Comparison of ENCODE assay signal across 1 cellular context in the genomic region with DNA sequence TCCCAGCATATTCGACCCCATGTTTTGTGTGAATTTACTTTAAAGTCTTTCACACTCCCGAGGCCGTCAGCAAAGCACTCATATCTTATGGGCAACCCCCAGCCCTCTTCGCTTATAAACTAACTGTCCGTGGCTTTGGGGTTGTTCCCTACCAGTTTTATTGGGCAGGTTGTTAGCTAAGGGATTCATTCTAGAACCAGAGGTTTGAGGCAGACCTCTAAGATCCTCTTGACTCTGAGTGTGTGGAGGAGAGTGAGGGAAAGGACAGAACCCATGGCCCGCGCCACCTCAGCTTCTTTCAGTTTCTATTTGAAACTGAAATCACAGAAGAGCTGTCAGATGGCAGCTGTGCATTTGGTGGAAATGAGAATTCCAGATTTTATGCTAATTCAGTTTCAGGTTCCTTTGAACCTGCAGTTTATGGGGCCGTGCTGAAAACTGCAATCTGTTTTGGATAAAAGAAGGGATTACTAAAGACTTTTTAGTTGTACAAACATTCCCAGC.
TF ChIP-seq lines count a peak whose summit lies in the region.

No MANE protein-coding gene starts in this region.

TF ChIP-seq in liver, 16 proteins besides CTCF, POLR2A, EP300 and RAD21:
- TF ChIP-seq, protein P1, sequence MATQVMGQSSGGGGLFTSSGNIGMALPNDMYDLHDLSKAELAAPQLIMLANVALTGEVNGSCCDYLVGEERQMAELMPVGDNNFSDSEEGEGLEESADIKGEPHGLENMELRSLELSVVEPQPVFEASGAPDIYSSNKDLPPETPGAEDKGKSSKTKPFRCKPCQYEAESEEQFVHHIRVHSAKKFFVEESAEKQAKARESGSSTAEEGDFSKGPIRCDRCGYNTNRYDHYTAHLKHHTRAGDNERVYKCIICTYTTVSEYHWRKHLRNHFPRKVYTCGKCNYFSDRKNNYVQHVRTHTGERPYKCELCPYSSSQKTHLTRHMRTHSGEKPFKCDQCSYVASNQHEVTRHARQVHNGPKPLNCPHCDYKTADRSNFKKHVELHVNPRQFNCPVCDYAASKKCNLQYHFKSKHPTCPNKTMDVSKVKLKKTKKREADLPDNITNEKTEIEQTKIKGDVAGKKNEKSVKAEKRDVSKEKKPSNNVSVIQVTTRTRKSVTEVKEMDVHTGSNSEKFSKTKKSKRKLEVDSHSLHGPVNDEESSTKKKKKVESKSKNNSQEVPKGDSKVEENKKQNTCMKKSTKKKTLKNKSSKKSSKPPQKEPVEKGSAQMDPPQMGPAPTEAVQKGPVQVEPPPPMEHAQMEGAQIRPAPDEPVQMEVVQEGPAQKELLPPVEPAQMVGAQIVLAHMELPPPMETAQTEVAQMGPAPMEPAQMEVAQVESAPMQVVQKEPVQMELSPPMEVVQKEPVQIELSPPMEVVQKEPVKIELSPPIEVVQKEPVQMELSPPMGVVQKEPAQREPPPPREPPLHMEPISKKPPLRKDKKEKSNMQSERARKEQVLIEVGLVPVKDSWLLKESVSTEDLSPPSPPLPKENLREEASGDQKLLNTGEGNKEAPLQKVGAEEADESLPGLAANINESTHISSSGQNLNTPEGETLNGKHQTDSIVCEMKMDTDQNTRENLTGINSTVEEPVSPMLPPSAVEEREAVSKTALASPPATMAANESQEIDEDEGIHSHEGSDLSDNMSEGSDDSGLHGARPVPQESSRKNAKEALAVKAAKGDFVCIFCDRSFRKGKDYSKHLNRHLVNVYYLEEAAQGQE (IDR thresholded peaks at IDR 0.05) = no peak
- TF ChIP-seq, protein P2, sequence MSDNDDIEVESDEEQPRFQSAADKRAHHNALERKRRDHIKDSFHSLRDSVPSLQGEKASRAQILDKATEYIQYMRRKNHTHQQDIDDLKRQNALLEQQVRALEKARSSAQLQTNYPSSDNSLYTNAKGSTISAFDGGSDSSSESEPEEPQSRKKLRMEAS (IDR thresholded peaks at IDR 0.05) = peak; percentile 14
- no peak for TF ChIP-seq JUND (IDR thresholded peaks at IDR 0.05)
- peak; percentile 55 for TF ChIP-seq YY1 (IDR thresholded peaks at IDR 0.05)
- no peak for TF ChIP-seq SP1 (IDR thresholded peaks at IDR 0.05)
- TF ChIP-seq GABPA (IDR thresholded peaks at IDR 0.05 in 1 of 2, conservative IDR thresholded peaks at IDR 0.05 in 1 of 2) = no peak
- TF ChIP-seq FOXA1 (IDR thresholded peaks at IDR 0.05) = no peak
- TF ChIP-seq TAF1 (conservative IDR thresholded peaks at IDR 0.05) = peak; percentile 37
- TF ChIP-seq HNF4A (conservative IDR thresholded peaks at IDR 0.05) = peak in 1 of 2 donors; percentile 3
TF ChIP-seq in liver: peak in this region for 4.
